Comparison of ENCODE assay signal across 1 cellular context in the genomic region with DNA sequence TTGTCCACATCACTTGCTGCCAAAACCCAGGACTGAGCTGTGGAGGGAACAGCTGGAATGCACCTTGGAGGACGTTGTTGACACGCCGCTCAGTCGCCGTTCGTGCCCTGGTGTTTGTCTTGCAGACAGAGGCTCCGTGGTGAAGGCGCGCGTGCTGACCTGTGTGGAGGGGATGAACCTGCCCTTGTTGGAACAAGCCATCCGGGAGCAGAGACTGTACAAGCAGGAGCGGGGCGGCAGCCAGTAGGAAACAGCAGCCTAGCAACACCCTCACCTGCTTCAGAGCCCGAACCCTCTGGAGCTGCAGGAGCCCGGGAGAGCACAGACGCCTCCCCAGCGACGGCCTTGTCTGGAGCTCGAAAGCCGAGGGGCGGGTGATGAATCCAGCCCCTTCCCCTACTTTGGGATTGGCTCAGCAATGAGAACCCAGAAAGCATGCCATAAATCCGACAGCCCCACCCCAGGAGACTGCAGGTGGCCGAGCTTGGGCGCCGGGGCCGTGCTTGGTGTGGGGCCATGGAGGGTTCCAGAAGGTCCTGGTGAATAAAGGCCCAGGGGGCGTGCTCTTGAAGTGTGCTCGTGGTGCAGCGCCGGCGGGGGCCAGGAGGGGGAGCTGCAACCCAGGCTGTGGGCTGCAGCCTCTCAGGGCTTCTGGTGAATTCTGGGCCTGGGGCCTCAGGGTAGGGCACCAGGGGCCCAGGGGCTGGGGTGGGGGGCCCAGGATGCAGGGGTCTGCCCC.
TF ChIP-seq lines count a peak whose summit lies in the region.

No MANE protein-coding gene starts in this region.

TF ChIP-seq in HepG2, 621 proteins besides CTCF, POLR2A, EP300 and RAD21 (continued from another document and continues in another):
- TF ChIP-seq, protein P1, sequence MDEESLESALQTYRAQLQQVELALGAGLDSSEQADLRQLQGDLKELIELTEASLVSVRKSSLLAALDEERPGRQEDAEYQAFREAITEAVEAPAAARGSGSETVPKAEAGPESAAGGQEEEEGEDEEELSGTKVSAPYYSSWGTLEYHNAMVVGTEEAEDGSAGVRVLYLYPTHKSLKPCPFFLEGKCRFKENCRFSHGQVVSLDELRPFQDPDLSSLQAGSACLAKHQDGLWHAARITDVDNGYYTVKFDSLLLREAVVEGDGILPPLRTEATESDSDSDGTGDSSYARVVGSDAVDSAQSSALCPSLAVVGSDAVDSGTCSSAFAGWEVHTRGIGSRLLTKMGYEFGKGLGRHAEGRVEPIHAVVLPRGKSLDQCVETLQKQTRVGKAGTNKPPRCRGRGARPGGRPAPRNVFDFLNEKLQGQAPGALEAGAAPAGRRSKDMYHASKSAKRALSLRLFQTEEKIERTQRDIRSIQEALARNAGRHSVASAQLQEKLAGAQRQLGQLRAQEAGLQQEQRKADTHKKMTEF (CRISPR knock-in tag; IDR thresholded peaks at IDR 0.05) = 0 out of 2 replicates have a peak, but pooled peaks have one; percentile 41
- peak; percentile 67; the same call in 1 of the 2 replicates for TF ChIP-seq TSC22D2 (CRISPR knock-in tag; IDR thresholded peaks at IDR 0.05; ENCODE audit: borderline replicate concordance)
- TF ChIP-seq ADNP (CRISPR knock-in tag; IDR thresholded peaks at IDR 0.05) = no peak
- TF ChIP-seq ZNF207 (IDR thresholded peaks at IDR 0.05; ENCODE audit: borderline replicate concordance) = no peak
- no peak for TF ChIP-seq ZNF782 (CRISPR knock-in tag; IDR thresholded peaks at IDR 0.05; ENCODE audit: borderline replicate concordance)
- TF ChIP-seq ESRRA (CRISPR knock-in tag; IDR thresholded peaks at IDR 0.05; ENCODE audit: low read depth) = no peak
- no peak for TF ChIP-seq ZNF460 (CRISPR knock-in tag; IDR thresholded peaks at IDR 0.05; ENCODE audit: borderline replicate concordance)
- TF ChIP-seq, protein P2, sequence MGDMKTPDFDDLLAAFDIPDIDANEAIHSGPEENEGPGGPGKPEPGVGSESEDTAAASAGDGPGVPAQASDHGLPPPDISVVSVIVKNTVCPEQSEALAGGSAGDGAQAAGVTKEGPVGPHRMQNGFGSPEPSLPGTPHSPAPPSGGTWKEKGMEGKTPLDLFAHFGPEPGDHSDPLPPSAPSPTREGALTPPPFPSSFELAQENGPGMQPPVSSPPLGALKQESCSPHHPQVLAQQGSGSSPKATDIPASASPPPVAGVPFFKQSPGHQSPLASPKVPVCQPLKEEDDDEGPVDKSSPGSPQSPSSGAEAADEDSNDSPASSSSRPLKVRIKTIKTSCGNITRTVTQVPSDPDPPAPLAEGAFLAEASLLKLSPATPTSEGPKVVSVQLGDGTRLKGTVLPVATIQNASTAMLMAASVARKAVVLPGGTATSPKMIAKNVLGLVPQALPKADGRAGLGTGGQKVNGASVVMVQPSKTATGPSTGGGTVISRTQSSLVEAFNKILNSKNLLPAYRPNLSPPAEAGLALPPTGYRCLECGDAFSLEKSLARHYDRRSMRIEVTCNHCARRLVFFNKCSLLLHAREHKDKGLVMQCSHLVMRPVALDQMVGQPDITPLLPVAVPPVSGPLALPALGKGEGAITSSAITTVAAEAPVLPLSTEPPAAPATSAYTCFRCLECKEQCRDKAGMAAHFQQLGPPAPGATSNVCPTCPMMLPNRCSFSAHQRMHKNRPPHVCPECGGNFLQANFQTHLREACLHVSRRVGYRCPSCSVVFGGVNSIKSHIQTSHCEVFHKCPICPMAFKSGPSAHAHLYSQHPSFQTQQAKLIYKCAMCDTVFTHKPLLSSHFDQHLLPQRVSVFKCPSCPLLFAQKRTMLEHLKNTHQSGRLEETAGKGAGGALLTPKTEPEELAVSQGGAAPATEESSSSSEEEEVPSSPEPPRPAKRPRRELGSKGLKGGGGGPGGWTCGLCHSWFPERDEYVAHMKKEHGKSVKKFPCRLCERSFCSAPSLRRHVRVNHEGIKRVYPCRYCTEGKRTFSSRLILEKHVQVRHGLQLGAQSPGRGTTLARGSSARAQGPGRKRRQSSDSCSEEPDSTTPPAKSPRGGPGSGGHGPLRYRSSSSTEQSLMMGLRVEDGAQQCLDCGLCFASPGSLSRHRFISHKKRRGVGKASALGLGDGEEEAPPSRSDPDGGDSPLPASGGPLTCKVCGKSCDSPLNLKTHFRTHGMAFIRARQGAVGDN (CRISPR knock-in tag; IDR thresholded peaks at IDR 0.05) = peak; percentile 99
- TF ChIP-seq ZNF619 (CRISPR knock-in tag; IDR thresholded peaks at IDR 0.05) = no peak
- TF ChIP-seq, protein P3, sequence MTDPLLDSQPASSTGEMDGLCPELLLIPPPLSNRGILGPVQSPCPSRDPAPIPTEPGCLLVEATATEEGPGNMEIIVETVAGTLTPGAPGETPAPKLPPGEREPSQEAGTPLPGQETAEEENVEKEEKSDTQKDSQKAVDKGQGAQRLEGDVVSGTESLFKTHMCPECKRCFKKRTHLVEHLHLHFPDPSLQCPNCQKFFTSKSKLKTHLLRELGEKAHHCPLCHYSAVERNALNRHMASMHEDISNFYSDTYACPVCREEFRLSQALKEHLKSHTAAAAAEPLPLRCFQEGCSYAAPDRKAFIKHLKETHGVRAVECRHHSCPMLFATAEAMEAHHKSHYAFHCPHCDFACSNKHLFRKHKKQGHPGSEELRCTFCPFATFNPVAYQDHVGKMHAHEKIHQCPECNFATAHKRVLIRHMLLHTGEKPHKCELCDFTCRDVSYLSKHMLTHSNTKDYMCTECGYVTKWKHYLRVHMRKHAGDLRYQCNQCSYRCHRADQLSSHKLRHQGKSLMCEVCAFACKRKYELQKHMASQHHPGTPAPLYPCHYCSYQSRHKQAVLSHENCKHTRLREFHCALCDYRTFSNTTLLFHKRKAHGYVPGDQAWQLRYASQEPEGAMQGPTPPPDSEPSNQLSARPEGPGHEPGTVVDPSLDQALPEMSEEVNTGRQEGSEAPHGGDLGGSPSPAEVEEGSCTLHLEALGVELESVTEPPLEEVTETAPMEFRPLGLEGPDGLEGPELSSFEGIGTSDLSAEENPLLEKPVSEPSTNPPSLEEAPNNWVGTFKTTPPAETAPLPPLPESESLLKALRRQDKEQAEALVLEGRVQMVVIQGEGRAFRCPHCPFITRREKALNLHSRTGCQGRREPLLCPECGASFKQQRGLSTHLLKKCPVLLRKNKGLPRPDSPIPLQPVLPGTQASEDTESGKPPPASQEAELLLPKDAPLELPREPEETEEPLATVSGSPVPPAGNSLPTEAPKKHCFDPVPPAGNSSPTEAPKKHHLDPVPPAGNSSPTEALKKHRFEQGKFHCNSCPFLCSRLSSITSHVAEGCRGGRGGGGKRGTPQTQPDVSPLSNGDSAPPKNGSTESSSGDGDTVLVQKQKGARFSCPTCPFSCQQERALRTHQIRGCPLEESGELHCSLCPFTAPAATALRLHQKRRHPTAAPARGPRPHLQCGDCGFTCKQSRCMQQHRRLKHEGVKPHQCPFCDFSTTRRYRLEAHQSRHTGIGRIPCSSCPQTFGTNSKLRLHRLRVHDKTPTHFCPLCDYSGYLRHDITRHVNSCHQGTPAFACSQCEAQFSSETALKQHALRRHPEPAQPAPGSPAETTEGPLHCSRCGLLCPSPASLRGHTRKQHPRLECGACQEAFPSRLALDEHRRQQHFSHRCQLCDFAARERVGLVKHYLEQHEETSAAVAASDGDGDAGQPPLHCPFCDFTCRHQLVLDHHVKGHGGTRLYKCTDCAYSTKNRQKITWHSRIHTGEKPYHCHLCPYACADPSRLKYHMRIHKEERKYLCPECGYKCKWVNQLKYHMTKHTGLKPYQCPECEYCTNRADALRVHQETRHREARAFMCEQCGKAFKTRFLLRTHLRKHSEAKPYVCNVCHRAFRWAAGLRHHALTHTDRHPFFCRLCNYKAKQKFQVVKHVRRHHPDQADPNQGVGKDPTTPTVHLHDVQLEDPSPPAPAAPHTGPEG (CRISPR knock-in tag; IDR thresholded peaks at IDR 0.05) = no peak
- TF ChIP-seq RARG (CRISPR knock-in tag; IDR thresholded peaks at IDR 0.05; ENCODE audit: low read depth) = no peak
- peak; percentile 14 for TF ChIP-seq PHF5A (CRISPR knock-in tag; IDR thresholded peaks at IDR 0.05; ENCODE audit: low read depth, unreplicated experiment)
- no peak for TF ChIP-seq CHD2 (IDR thresholded peaks at IDR 0.05; ENCODE audit: low read depth, low read length)
- no peak for TF ChIP-seq ZNF138 (CRISPR knock-in tag; IDR thresholded peaks at IDR 0.05; ENCODE audit: low read depth)
- TF ChIP-seq KLF9 (CRISPR knock-in tag; IDR thresholded peaks at IDR 0.05; ENCODE audit: low read depth) = no peak
- TF ChIP-seq ZNF713 (CRISPR knock-in tag; IDR thresholded peaks at IDR 0.05) = peak; percentile 23; the same call in 1 of the 2 replicates
- TF ChIP-seq, protein P4, sequence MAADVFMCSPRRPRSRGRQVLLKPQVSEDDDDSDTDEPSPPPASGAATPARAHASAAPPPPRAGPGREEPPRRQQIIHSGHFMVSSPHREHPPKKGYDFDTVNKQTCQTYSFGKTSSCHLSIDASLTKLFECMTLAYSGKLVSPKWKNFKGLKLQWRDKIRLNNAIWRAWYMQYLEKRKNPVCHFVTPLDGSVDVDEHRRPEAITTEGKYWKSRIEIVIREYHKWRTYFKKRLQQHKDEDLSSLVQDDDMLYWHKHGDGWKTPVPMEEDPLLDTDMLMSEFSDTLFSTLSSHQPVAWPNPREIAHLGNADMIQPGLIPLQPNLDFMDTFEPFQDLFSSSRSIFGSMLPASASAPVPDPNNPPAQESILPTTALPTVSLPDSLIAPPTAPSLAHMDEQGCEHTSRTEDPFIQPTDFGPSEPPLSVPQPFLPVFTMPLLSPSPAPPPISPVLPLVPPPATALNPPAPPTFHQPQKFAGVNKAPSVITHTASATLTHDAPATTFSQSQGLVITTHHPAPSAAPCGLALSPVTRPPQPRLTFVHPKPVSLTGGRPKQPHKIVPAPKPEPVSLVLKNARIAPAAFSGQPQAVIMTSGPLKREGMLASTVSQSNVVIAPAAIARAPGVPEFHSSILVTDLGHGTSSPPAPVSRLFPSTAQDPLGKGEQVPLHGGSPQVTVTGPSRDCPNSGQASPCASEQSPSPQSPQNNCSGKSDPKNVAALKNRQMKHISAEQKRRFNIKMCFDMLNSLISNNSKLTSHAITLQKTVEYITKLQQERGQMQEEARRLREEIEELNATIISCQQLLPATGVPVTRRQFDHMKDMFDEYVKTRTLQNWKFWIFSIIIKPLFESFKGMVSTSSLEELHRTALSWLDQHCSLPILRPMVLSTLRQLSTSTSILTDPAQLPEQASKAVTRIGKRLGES (CRISPR knock-in tag; IDR thresholded peaks at IDR 0.05; ENCODE audit: borderline replicate concordance) = no peak
- no peak for TF ChIP-seq RBM22 (optimal IDR thresholded peaks at IDR 0.05; ENCODE audit: low read length)
- peak; percentile 38 for TF ChIP-seq SRSF1 (optimal IDR thresholded peaks at IDR 0.05; ENCODE audit: low read depth, low read length)
- no peak for TF ChIP-seq NFIC (IDR thresholded peaks at IDR 0.05; ENCODE audit: low read length)
- TF ChIP-seq ZNF441 (CRISPR knock-in tag; IDR thresholded peaks at IDR 0.05; ENCODE audit: borderline replicate concordance) = peak; percentile 95
- TF ChIP-seq, protein P5, sequence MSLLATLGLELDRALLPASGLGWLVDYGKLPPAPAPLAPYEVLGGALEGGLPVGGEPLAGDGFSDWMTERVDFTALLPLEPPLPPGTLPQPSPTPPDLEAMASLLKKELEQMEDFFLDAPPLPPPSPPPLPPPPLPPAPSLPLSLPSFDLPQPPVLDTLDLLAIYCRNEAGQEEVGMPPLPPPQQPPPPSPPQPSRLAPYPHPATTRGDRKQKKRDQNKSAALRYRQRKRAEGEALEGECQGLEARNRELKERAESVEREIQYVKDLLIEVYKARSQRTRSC (CRISPR knock-in tag; IDR thresholded peaks at IDR 0.05; ENCODE audit: low read depth) = no peak
- TF ChIP-seq, protein P6, sequence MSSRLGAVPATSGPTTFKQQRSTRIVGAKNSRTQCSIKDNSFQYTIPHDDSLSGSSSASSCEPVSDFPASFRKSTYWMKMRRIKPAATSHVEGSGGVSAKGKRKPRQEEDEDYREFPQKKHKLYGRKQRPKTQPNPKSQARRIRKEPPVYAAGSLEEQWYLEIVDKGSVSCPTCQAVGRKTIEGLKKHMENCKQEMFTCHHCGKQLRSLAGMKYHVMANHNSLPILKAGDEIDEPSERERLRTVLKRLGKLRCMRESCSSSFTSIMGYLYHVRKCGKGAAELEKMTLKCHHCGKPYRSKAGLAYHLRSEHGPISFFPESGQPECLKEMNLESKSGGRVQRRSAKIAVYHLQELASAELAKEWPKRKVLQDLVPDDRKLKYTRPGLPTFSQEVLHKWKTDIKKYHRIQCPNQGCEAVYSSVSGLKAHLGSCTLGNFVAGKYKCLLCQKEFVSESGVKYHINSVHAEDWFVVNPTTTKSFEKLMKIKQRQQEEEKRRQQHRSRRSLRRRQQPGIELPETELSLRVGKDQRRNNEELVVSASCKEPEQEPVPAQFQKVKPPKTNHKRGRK (CRISPR knock-in tag; IDR thresholded peaks at IDR 0.05) = no peak
- no peak for TF ChIP-seq ZBTB8A (CRISPR knock-in tag; IDR thresholded peaks at IDR 0.05; ENCODE audit: borderline replicate concordance, low read depth)
- TF ChIP-seq ARNTL (CRISPR knock-in tag; IDR thresholded peaks at IDR 0.05) = no peak
- no peak for TF ChIP-seq IRX3 (CRISPR knock-in tag; IDR thresholded peaks at IDR 0.05; ENCODE audit: borderline replicate concordance, low read depth)
- no peak for TF ChIP-seq TCF12 (IDR thresholded peaks at IDR 0.05)
- no peak for TF ChIP-seq TCF12 (CRISPR knock-in tag; IDR thresholded peaks at IDR 0.05)
- no peak for TF ChIP-seq TBX3 (IDR thresholded peaks at IDR 0.05; ENCODE audit: borderline replicate concordance)
- TF ChIP-seq TOPORS (CRISPR knock-in tag; IDR thresholded peaks at IDR 0.05) = no peak
- TF ChIP-seq ARHGAP35 (CRISPR knock-in tag; IDR thresholded peaks at IDR 0.05; ENCODE audit: borderline replicate concordance) = 0 out of 2 replicates have a peak, but pooled peaks have one; percentile 51
- no peak for TF ChIP-seq ZNF652 (CRISPR knock-in tag; IDR thresholded peaks at IDR 0.05; ENCODE audit: borderline replicate concordance, low read depth)
- TF ChIP-seq ZNF75D (CRISPR knock-in tag; IDR thresholded peaks at IDR 0.05; ENCODE audit: borderline replicate concordance) = no peak
- peak; percentile 86; the same call in 1 of the 2 replicates for TF ChIP-seq ZNF292 (CRISPR knock-in tag; IDR thresholded peaks at IDR 0.05; ENCODE audit: borderline replicate concordance, low read depth)
- no peak for TF ChIP-seq ZNF678 (CRISPR knock-in tag; IDR thresholded peaks at IDR 0.05)
- TF ChIP-seq, protein P7, sequence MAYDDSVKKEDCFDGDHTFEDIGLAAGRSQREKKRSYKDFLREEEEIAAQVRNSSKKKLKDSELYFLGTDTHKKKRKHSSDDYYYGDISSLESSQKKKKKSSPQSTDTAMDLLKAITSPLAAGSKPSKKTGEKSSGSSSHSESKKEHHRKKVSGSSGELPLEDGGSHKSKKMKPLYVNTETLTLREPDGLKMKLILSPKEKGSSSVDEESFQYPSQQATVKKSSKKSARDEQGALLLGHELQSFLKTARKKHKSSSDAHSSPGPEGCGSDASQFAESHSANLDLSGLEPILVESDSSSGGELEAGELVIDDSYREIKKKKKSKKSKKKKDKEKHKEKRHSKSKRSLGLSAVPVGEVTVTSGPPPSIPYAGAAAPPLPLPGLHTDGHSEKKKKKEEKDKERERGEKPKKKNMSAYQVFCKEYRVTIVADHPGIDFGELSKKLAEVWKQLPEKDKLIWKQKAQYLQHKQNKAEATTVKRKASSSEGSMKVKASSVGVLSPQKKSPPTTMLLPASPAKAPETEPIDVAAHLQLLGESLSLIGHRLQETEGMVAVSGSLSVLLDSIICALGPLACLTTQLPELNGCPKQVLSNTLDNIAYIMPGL (CRISPR knock-in tag; IDR thresholded peaks at IDR 0.05; ENCODE audit: borderline replicate concordance in 1 of 2, low read depth in 1 of 2) = peak; percentile 41 to 70
- TF ChIP-seq SUZ12 (IDR thresholded peaks at IDR 0.05; ENCODE audit: low read depth, low read length) = no peak
- no peak for TF ChIP-seq ZNF569 (CRISPR knock-in tag; IDR thresholded peaks at IDR 0.05; ENCODE audit: borderline replicate concordance)
- no peak for TF ChIP-seq CBFB (CRISPR knock-in tag; IDR thresholded peaks at IDR 0.05)
- TF ChIP-seq GZF1 (CRISPR knock-in tag; IDR thresholded peaks at IDR 0.05) = peak; percentile 72; the same call in 1 of the 2 replicates
